In genomic region chr5:1641560-1642166, GRCh38 we compare ENCODE assay signal across 1 cellular context.
TF ChIP-seq lines count a peak whose summit lies in the region.

No MANE protein-coding gene starts in this region.

TF ChIP-seq in HepG2, 621 proteins besides CTCF, POLR2A, EP300 and RAD21 (continued from another document and continues in another):
- TF ChIP-seq TFDP2 (CRISPR knock-in tag; IDR thresholded peaks at IDR 0.05) (no peak), ZSCAN12 (CRISPR knock-in tag; IDR thresholded peaks at IDR 0.05) (no peak), ATF1 (CRISPR knock-in tag; IDR thresholded peaks at IDR 0.05) (no peak), ZNF746 (CRISPR knock-in tag; IDR thresholded peaks at IDR 0.05) (no peak), SNAPC2 (CRISPR knock-in tag; IDR thresholded peaks at IDR 0.05) (no peak), EZH2 (conservative IDR thresholded peaks at IDR 0.05; ENCODE audit: low read depth, low read length) (no peak), TGIF2 (CRISPR knock-in tag; IDR thresholded peaks at IDR 0.05) (0 out of 2 replicates have a peak, but pooled peaks have one; percentile 31), ZNF124 (CRISPR knock-in tag; IDR thresholded peaks at IDR 0.05) (no peak), ZNF704 (CRISPR knock-in tag; IDR thresholded peaks at IDR 0.05; ENCODE audit: borderline replicate concordance) (no peak), PLSCR1 (CRISPR knock-in tag; IDR thresholded peaks at IDR 0.05; ENCODE audit: borderline replicate concordance) (no peak), ZBTB44 (CRISPR knock-in tag; IDR thresholded peaks at IDR 0.05) (no peak), ZBTB7B (CRISPR knock-in tag; IDR thresholded peaks at IDR 0.05) (no peak), ZNF354B (CRISPR knock-in tag; IDR thresholded peaks at IDR 0.05) (no peak), PTBP1 (IDR thresholded peaks at IDR 0.05; ENCODE audit: low read depth, low read length, poor library complexity, severe bottlenecking) (no peak), ZNF256 (CRISPR knock-in tag; conservative IDR thresholded peaks at IDR 0.05) (no peak), FOXP4 (CRISPR knock-in tag; IDR thresholded peaks at IDR 0.05) (no peak), KDM5A (IDR thresholded peaks at IDR 0.05; ENCODE audit: borderline replicate concordance, low read length) (no peak), STAT5B (CRISPR knock-in tag; IDR thresholded peaks at IDR 0.05) (no peak), TBL1XR1 (IDR thresholded peaks at IDR 0.05; ENCODE audit: borderline replicate concordance, low read length, partially characterized antibody) (no peak), SOX5 (CRISPR knock-in tag; IDR thresholded peaks at IDR 0.05; ENCODE audit: borderline replicate concordance) (peak; percentile 28; the same call in 1 of the 2 replicates), HNF4G (IDR thresholded peaks at IDR 0.05; ENCODE audit: borderline replicate concordance, low read depth, low read length) (no peak), HNF4G (CRISPR knock-in tag; IDR thresholded peaks at IDR 0.05; ENCODE audit: borderline replicate concordance, low read depth) (no peak), ZBTB49 (CRISPR knock-in tag; IDR thresholded peaks at IDR 0.05; ENCODE audit: borderline replicate concordance) (no peak), TEAD3 (CRISPR knock-in tag; optimal IDR thresholded peaks at IDR 0.05; ENCODE audit: borderline replicate concordance) (peak; percentile 72), TARDBP (CRISPR knock-in tag; IDR thresholded peaks at IDR 0.05) (no peak), ZNF468 (CRISPR knock-in tag; IDR thresholded peaks at IDR 0.05) (no peak), ZBTB40 (IDR thresholded peaks at IDR 0.05) (no peak), ZBTB40 (CRISPR knock-in tag; IDR thresholded peaks at IDR 0.05) (no peak), ZNF512 (CRISPR knock-in tag; IDR thresholded peaks at IDR 0.05) (no peak), SRSF1 (optimal IDR thresholded peaks at IDR 0.05; ENCODE audit: low read depth, low read length) (no peak), ZNF883 (CRISPR knock-in tag; IDR thresholded peaks at IDR 0.05; ENCODE audit: not compliant biosample characterization) (no peak), DDIT3 (CRISPR knock-in tag; IDR thresholded peaks at IDR 0.05) (no peak), ZNF34 (CRISPR knock-in tag; IDR thresholded peaks at IDR 0.05; ENCODE audit: borderline replicate concordance) (no peak), EED (CRISPR knock-in tag; IDR thresholded peaks at IDR 0.05) (no peak), THRA (CRISPR knock-in tag; IDR thresholded peaks at IDR 0.05; ENCODE audit: borderline replicate concordance) (peak; percentile 18; the same call in 1 of the 2 replicates), CENPT (CRISPR knock-in tag; IDR thresholded peaks at IDR 0.05; ENCODE audit: low read depth) (no peak), KMT2B (CRISPR knock-in tag; IDR thresholded peaks at IDR 0.05) (no peak), KDM4B (CRISPR knock-in tag; IDR thresholded peaks at IDR 0.05) (no peak), SATB2 (CRISPR knock-in tag; IDR thresholded peaks at IDR 0.05) (no peak), STAG1 (CRISPR knock-in tag; IDR thresholded peaks at IDR 0.05) (peak; percentile 93), PHF21A (CRISPR knock-in tag; IDR thresholded peaks at IDR 0.05) (no peak), SAP130 (CRISPR knock-in tag; IDR thresholded peaks at IDR 0.05; ENCODE audit: low read depth) (peak; percentile 61)
